Comparison of ENCODE assay signal across 1 cellular context in the genomic region with DNA sequence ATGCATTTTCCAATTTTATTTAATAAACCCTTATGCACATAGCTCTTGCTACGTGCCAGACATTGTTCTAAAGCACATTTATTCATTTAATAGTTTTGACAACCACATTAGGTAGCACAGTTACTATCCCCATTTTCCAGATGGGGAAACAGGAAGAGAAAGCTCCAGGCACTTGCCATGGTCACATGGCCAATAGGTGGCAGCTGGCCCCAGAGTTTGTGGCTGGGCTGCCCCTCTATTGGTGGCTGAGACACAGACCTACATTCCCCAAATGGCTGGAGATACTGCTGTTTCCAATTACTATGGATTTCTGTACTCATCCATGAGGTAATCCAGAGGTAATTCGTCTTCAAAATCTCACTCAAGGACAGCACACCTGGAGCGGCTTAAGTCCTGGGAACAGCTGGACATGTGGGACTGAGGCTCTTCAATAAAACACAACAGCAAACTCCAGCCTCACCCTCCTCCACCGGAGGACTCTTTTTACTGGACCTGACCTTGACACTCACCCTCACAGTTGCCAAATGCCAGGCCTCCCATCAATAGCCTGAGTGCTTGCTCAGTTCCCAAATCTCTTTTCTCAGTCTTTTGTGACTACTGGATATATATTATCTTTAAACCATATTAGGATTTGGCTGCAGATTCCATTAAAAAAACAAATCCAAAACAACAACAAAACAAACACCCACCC.
TF ChIP-seq lines count a peak whose summit lies in the region.

No MANE protein-coding gene starts in this region.

TF ChIP-seq in H1, 55 proteins besides CTCF, POLR2A, EP300 and RAD21:
- TF ChIP-seq, protein P1, sequence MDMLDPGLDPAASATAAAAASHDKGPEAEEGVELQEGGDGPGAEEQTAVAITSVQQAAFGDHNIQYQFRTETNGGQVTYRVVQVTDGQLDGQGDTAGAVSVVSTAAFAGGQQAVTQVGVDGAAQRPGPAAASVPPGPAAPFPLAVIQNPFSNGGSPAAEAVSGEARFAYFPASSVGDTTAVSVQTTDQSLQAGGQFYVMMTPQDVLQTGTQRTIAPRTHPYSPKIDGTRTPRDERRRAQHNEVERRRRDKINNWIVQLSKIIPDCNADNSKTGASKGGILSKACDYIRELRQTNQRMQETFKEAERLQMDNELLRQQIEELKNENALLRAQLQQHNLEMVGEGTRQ (IDR thresholded peaks at IDR 0.05; ENCODE audit: low read length), result peak; percentile 28; the same call in 1 of the 2 replicates
- TF ChIP-seq SIX5 (IDR thresholded peaks at IDR 0.05; ENCODE audit: low read depth, low read length), result no peak
TF ChIP-seq in H1: peak in this region for 1.
